10 cellular contexts compared by ENCODE assay signal in the genomic region with DNA sequence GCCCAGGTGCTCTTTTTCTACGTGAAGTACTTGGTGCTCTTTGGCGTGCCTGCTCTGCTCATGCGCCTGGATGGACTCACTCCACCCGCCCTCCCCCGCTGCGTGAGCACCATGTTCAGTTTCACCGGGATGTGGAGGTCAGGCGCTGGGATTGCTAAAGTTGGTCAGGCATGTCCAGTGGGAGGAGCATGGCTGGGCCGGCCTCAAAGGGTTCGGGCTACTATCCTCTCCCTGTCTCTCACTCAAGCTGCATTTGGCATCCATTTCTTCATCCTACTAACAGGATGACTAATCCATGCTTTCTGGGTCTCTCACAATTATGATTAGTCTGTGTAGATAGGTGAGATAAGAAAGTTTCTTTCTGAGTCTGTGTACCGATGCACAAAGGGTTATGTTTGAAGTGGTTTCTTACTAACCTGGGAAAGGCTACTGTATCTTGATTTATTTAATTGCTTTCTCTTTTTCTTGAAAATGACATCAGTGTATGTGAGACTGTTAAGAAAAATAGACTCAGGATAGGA.
DNase-seq lines count a peak whose midpoint lies in the region; ATAC-seq and TF ChIP-seq lines count a peak whose summit lies in the region.
"Had no signal": no experiment of that assay in that cellular context is flagged by ENCODE, and none has a peak within 500 bp of the region (broad histone marks: within the 10 kb centered on the region; RNA-seq: fewer than 3 reads in every experiment).

No MANE protein-coding gene starts in this region.

- no peaks in the 10 kb centered on the region for H3K9me3 Mint-ChIP-seq in nephron
- H3K9me3 Mint-ChIP-seq in activated T-helper 1 cell treated with anti-CD3 and anti-CD28 coated beads, Interleukin-12 subunit alpha, Interleukin-12 subunit beta, Interleukin-2, Interleukin-4 antibody, amounts not matched to agents 30 ng/mL and 10 ng/mL and 1 ng/mL, durations not matched to agents 14 hours and 24 hours and 36 hours, result no peaks in the 10 kb centered on the region

- peaks cover 6% of the 10 kb centered on the region for H3K4me1 Mint-ChIP-seq in nephron
- peaks cover 19% of the 10 kb centered on the region for H3K4me1 Mint-ChIP-seq in activated T-helper 1 cell treated with anti-CD3 and anti-CD28 coated beads, Interleukin-12 subunit alpha, Interleukin-12 subunit beta, Interleukin-2, Interleukin-4 antibody, amounts not matched to agents 30 ng/mL and 10 ng/mL and 1 ng/mL, durations not matched to agents 14 hours and 24 hours and 36 hours (ENCODE audit: low read depth)

- DNase-seq in NCI-H82 (lab: John Stamatoyannopoulos, UW) (peak; percentile 43), NCI-H82 treated with DMSO at 0.1 percent for 48 hours (lab: John Stamatoyannopoulos, UW; ENCODE audit: unreplicated experiment) (no peak), Right ventricle myocardium superior (no peak)
- DNase-seq in activated T-helper 1 cell treated with anti-CD3 and anti-CD28 coated beads, Interleukin-12 subunit alpha, Interleukin-12 subunit beta, Interleukin-2, Interleukin-4 antibody, amounts not matched to agents 30 ng/mL and 10 ng/mL and 1 ng/mL, durations not matched to agents 14 hours and 24 hours and 36 hours (ENCODE audit: low spot score), result no peak
- DNase-seq: amygdala had no signal

- H3K27ac ChIP-seq in VCaP, result peak overlapping the region; percentile 68
- H3K27ac ChIP-seq: SK-N-MC had no signal

- intact Hi-C loops in Right ventricle myocardium superior (cut with DNase I), result no loop called here
- intact Hi-C loops in activated T-helper 1 cell treated with anti-CD3 and anti-CD28 coated beads, Interleukin-12 subunit alpha, Interleukin-12 subunit beta, Interleukin-2, Interleukin-4 antibody, amounts not matched to agents 30 ng/mL and 10 ng/mL and 1 ng/mL, durations not matched to agents 14 hours and 24 hours and 36 hours (cut with micrococcal nuclease), result loop anchor here (1.0 kb wide), 1 partner anchor 18 kb away; no protein-coding TSS in a partner anchor

- H3K36me3 Mint-ChIP-seq in nephron (ENCODE audit: low read depth), result peaks cover 4% of the 10 kb centered on the region
- H3K36me3 Mint-ChIP-seq in activated T-helper 1 cell treated with anti-CD3 and anti-CD28 coated beads, Interleukin-12 subunit alpha, Interleukin-12 subunit beta, Interleukin-2, Interleukin-4 antibody, amounts not matched to agents 30 ng/mL and 10 ng/mL and 1 ng/mL, durations not matched to agents 14 hours and 24 hours and 36 hours (ENCODE audit: low read depth), result no peaks in the 10 kb centered on the region

- ATAC-seq in HG03060 (IDR thresholded peaks at IDR 0.05; ENCODE audit: low read depth, unreplicated experiment) (peak; percentile 66), GM19463 (IDR thresholded peaks at IDR 0.05; ENCODE audit: unreplicated experiment) (no peak), Right ventricle myocardium superior (ENCODE audit: poor library complexity) (no peak)

- no peaks in the 10 kb centered on the region for H3K27me3 Mint-ChIP-seq in nephron (ENCODE audit: low read depth)
- peaks cover 2% of the 10 kb centered on the region for H3K27me3 Mint-ChIP-seq in activated T-helper 1 cell treated with anti-CD3 and anti-CD28 coated beads, Interleukin-12 subunit alpha, Interleukin-12 subunit beta, Interleukin-2, Interleukin-4 antibody, amounts not matched to agents 30 ng/mL and 10 ng/mL and 1 ng/mL, durations not matched to agents 14 hours and 24 hours and 36 hours (ENCODE audit: insufficient read depth)

- peak overlapping the region in 2 of 3 experiments; percentile 65 to 68 for H3K27ac Mint-ChIP-seq in nephron
- H3K27ac Mint-ChIP-seq in activated T-helper 1 cell treated with anti-CD3 and anti-CD28 coated beads, Interleukin-12 subunit alpha, Interleukin-12 subunit beta, Interleukin-2, Interleukin-4 antibody, amounts not matched to agents 30 ng/mL and 10 ng/mL and 1 ng/mL, durations not matched to agents 14 hours and 24 hours and 36 hours, result no peak overlapping the region

- TF ChIP-seq CTCF in VCaP (conservative IDR thresholded peaks at IDR 0.05) (no peak), nephron (IDR thresholded peaks at IDR 0.05; ENCODE audit: unreplicated experiment in 3 of 3) (no peak)

- H3K4me3 Mint-ChIP-seq in nephron, result no peak overlapping the region
- no peak overlapping the region for H3K4me3 Mint-ChIP-seq in activated T-helper 1 cell treated with anti-CD3 and anti-CD28 coated beads, Interleukin-12 subunit alpha, Interleukin-12 subunit beta, Interleukin-2, Interleukin-4 antibody, amounts not matched to agents 30 ng/mL and 10 ng/mL and 1 ng/mL, durations not matched to agents 14 hours and 24 hours and 36 hours
